8 cellular contexts compared by ENCODE assay signal in genomic region chr2:25279091-25279651, GRCh38.
DNase-seq lines count a peak whose midpoint lies in the region; ATAC-seq, FAIRE-seq and TF ChIP-seq lines count a peak whose summit lies in the region.

No MANE protein-coding gene starts in this region.

- H3K27ac ChIP-seq in OCI-LY7 (ENCODE audit: low read depth, low read length, poor library complexity, severe bottlenecking) (no peak overlapping the region), esophagus (ENCODE audit: low read depth in 2 of 2, low read length in 1 of 2) (peak overlapping the region; percentile 70 to 78), pancreas (peak overlapping the region in 1 of 4 donors; percentile 16)

- POLR2A ChIA-PET in OCI-LY7 (lab: Charles Lee), result interaction anchor here (0.6 kb wide), 1 partner anchor 132 kb away, joined by 3 read pairs; no protein-coding TSS in a partner anchor

- no peaks in the 10 kb centered on the region for H3K36me3 ChIP-seq in OCI-LY7 (ENCODE audit: insufficient read depth, low read length)
- H3K36me3 ChIP-seq in esophagus (ENCODE audit: control insufficient read depth in 2 of 2, insufficient read depth in 2 of 2, low read length in 1 of 2), result peaks cover 2 to 10% of the 10 kb centered on the region in 2 donors
- peaks cover 0 to 9% (median 0%) of the 10 kb centered on the region in 3 donors for H3K36me3 ChIP-seq in pancreas

- no peak for DNase-seq in Right ventricle myocardium inferior (ENCODE audit: missing footprints)
- no peak for DNase-seq in cardiac septum (ENCODE audit: low spot score)
- DNase-seq in OCI-LY7 (ENCODE audit: low spot score), result peak; percentile 80
- DNase-seq in pancreas, result peak in 1 of 6 donors; percentile 68
- DNase-seq in retina, result no peak
- no peak for DNase-seq in ACHN

- H3K9me3 ChIP-seq in OCI-LY7 (ENCODE audit: low read length) (no peaks in the 10 kb centered on the region), esophagus (ENCODE audit: control insufficient read depth in 2 of 2, insufficient read depth in 1 of 2, low read depth in 1 of 2, low read length in 1 of 2) (no peaks in the 10 kb centered on the region), pancreas (no peaks in the 10 kb centered on the region)

- H3K4me3 ChIP-seq in OCI-LY7 (ENCODE audit: low read depth, low read length, poor library complexity, severe bottlenecking), result peak overlapping the region; percentile 19
- peak overlapping the region in 1 of 2 donors; percentile 26 for H3K4me3 ChIP-seq in esophagus (ENCODE audit: low read depth in 1 of 2, low read length in 2 of 2)
- no peak overlapping the region for H3K4me3 ChIP-seq in pancreas

- in situ Hi-C loops in ACHN (cut with HindIII; ENCODE audit: low pct_ligation_motif_present, low pct_unique_long_range_greater_than_20kb, low sequenced_read_pairs), result no loop called here

- no TSS peak for BruUV-seq in OCI-LY7 (replicated peaks; lab: Mats Ljungman, UMichigan)

- peak overlapping the region; percentile 30 for H2AFZ ChIP-seq in OCI-LY7 (ENCODE audit: low read length)

- ATAC-seq in Right ventricle myocardium inferior (peak; percentile 79), HG02973 (IDR thresholded peaks at IDR 0.05; ENCODE audit: unreplicated experiment) (peak; percentile 75), pancreas (peak in 3 of 4 donors; percentile 41 to 65 (median 58))

- intact Hi-C loops in Right ventricle myocardium inferior (cut with DNase I), result loop anchor here (5.0 kb wide), 1 partner anchor 63 kb away; the partner anchor contains the start of gene DNMT3A
- intact Hi-C loops in cardiac septum (cut with DNase I), result loop anchor here (5.0 kb wide), 1 partner anchor 58 kb away; no protein-coding TSS in a partner anchor
- intact Hi-C loops in OCI-LY7 (cut with micrococcal nuclease; ENCODE audit: unreplicated experiment), result no loop called here
- intact Hi-C loops in pancreas (cut with DNase I), result no loop called here

- CTCF ChIA-PET in OCI-LY7 (lab: Charles Lee; ENCODE audit: unreplicated experiment), result interaction anchor here (1.2 kb wide), 1 partner anchor 122 kb away, joined by 3 read pairs; no protein-coding TSS in a partner anchor

- H3K27me3 ChIP-seq in esophagus (ENCODE audit: control insufficient read depth in 1 of 2, insufficient read depth in 2 of 2, low read length in 2 of 2), result no peaks in the 10 kb centered on the region
- H3K27me3 ChIP-seq in pancreas, result no peaks in the 10 kb centered on the region

- H4K20me1 ChIP-seq in OCI-LY7 (ENCODE audit: insufficient read depth, low read length), result no peaks in the 10 kb centered on the region

- no peak for FAIRE-seq in pancreas (lab: Jason Lieb, UNC)

- H3K4me1 ChIP-seq in OCI-LY7 (ENCODE audit: insufficient read depth, low read length, poor library complexity, severe bottlenecking) (peaks cover 22% of the 10 kb centered on the region), esophagus (ENCODE audit: control insufficient read depth in 2 of 2, insufficient read depth in 2 of 2, low read length in 1 of 2) (peaks cover 0 to 13% of the 10 kb centered on the region in 2 donors), pancreas (no peaks in the 10 kb centered on the region)

- WGBS in esophagus, 2 donors, result 22 to 32% methylated on average over 12 of the region's 12 CpGs
- 69% methylated on average over 12 of the region's 12 CpGs for WGBS in pancreas, 2 donors

- no peak for TF ChIP-seq CTCF in OCI-LY7 (conservative IDR thresholded peaks at IDR 0.05; ENCODE audit: low read length)
- no peak for TF ChIP-seq CTCF in pancreas (IDR thresholded peaks at IDR 0.05)

- no peaks in the 10 kb centered on the region for H3K79me2 ChIP-seq in OCI-LY7 (ENCODE audit: insufficient read depth, low read depth, low read length)

- H3K9me2 ChIP-seq in OCI-LY7 (ENCODE audit: insufficient read depth, low read length), result no peaks in the 10 kb centered on the region

- peak overlapping the region; percentile 63 for H3K4me2 ChIP-seq in OCI-LY7 (ENCODE audit: low read length)

Comparison
In these comparisons a context has a peak if more than half of its experiments do, and no peak if none do; other contexts are left out.
1. intact Hi-C loops: an anchor here in Right ventricle myocardium inferior (5.0 kb wide) and cardiac septum (5.0 kb wide); none called in OCI-LY7 and pancreas.